In the genomic region with DNA sequence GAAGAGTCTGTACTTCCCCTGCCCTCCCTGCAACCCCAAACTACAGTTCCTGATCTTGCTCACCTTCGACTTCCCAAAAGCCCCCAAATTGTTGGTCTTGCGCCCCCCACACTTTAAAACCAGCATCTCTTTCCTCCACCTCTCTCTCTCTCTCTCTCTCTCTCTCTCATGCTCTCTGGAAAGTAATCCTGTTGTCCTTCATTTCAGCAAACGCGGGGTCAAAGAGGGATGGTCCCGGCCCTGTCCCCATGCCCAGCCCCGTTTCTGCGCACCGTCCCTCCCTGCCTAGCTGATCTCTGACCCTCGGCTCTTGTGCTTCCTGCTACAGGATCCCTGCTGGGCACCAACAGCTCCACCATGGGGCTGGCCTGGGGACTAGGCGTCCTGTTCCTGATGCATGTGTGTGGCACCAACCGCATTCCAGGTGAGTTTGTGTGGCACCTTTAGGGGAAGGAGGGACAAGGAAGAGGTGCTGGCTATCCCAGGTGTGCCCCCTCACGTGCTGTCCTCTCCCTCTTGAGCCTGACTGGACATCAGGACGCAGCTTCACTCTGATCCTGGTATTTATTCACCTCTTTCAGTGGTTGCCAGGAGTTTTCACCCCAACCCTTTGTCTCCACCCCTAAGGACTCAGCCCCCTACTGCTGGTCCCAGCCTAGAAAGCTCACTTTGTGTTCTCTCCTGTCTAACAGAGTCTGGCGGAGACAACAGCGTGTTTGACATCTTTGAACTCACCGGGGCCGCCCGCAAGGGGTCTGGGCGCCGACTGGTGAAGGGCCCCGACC, we compare ENCODE assay signal across 8 cellular contexts. TPM values are rescaled to one million over a fixed set of nuclear protein-coding genes. Genes with fewer than 3 reads are reported as not detected.
A peak's percentile ranks its signal among the peaks of the same experiment; 100 is the strongest.
DNase-seq lines count a peak whose midpoint lies in the region; ATAC-seq and TF ChIP-seq lines count a peak whose summit lies in the region.

No MANE protein-coding gene starts in this region.

- no peaks in the 10 kb centered on the region for H3K27me3 ChIP-seq in Loucy (ENCODE audit: insufficient read depth, low read length, poor library complexity, severe bottlenecking)
- H3K27me3 ChIP-seq in brain microvascular endothelial cell (replicated peaks), result no peaks in the 10 kb centered on the region
- H3K27me3 ChIP-seq in kidney epithelial cell (ENCODE audit: control insufficient read depth, insufficient read depth, low read length), result no peaks in the 10 kb centered on the region
- H3K27me3 ChIP-seq in testis, result no peaks in the 10 kb centered on the region

- H3F3A ChIP-seq in Loucy (ENCODE audit: low read depth), result no peaks in the 10 kb centered on the region

- peak; percentile 57 for TF ChIP-seq CTCF in Loucy (conservative IDR thresholded peaks at IDR 0.05; ENCODE audit: low read length)
- TF ChIP-seq CTCF in brain microvascular endothelial cell (IDR thresholded peaks at IDR 0.05; ENCODE audit: low read depth, low read length, missing control alignments), result peak; percentile 71
- peak; percentile 68 for TF ChIP-seq CTCF in kidney epithelial cell (IDR thresholded peaks at IDR 0.05; ENCODE audit: insufficient read depth, low read length, poor library complexity, severe bottlenecking)
- TF ChIP-seq CTCF in testis (IDR thresholded peaks at IDR 0.05), result peak in 2 of 3 experiments; percentile 26

- H3K27ac ChIP-seq in brain microvascular endothelial cell (peak overlapping the region; percentile 92), testis (peak overlapping the region in 1 of 2 donors; percentile 54)

- no peaks in the 10 kb centered on the region for H3K79me2 ChIP-seq in Loucy (ENCODE audit: insufficient read depth, low read length)

- 46 to 64% methylated on average over 15 to 21 of the region's 21 CpGs for WGBS in testis, 2 donors

- no peaks in the 10 kb centered on the region for H4K20me1 ChIP-seq in Loucy (ENCODE audit: insufficient read depth, low read length, poor library complexity, severe bottlenecking)

- no peak for TF ChIP-seq POLR2A in testis (IDR thresholded peaks at IDR 0.05)

- H3K36me3 ChIP-seq in Loucy (ENCODE audit: insufficient read depth, low read length) (no peaks in the 10 kb centered on the region), brain microvascular endothelial cell (replicated peaks) (peaks cover 44% of the 10 kb centered on the region), kidney epithelial cell (ENCODE audit: control insufficient read depth, insufficient read depth, low read length) (no peaks in the 10 kb centered on the region), testis (ENCODE audit: low read depth, missing control alignments) (no peaks in the 10 kb centered on the region)

- no peak for ATAC-seq in GM19351 (IDR thresholded peaks at IDR 0.05; ENCODE audit: unreplicated experiment)

- H3K9ac ChIP-seq in Loucy (ENCODE audit: low read depth, low read length, poor library complexity, severe bottlenecking), result no peak overlapping the region

- no peaks in the 10 kb centered on the region for H3K9me3 ChIP-seq in Loucy (ENCODE audit: insufficient read depth, low read depth, low read length)
- no peaks in the 10 kb centered on the region for H3K9me3 ChIP-seq in testis

- H3K9me2 ChIP-seq in Loucy (replicated peaks; ENCODE audit: low read depth, low read length), result no peaks in the 10 kb centered on the region

- H3K4me1 ChIP-seq in Loucy (ENCODE audit: insufficient read depth, low read length, poor library complexity, severe bottlenecking), result peaks cover 10% of the 10 kb centered on the region
- H3K4me1 ChIP-seq in testis, result peaks cover 5% of the 10 kb centered on the region

- DNase-seq in DMS53 treated with DMSO at 0.1 percent for 48 hours (lab: John Stamatoyannopoulos, UW; ENCODE audit: unreplicated experiment), result peak; percentile 51
- DNase-seq in brain microvascular endothelial cell, result no peak
- no peak for DNase-seq in kidney epithelial cell (ENCODE audit: low read depth)
- DNase-seq in testis, result peak; percentile 67
- no peak for DNase-seq in hepatic stellate cell (ENCODE audit: low spot score)
- DNase-seq in stimulated activated naive CD4-positive, alpha-beta T cell treated with Interleukin-2 at 50 U/mL for 16 hours (lab: John Stamatoyannopoulos, UW), result no peak

- no peak overlapping the region for H2AFZ ChIP-seq in Loucy (ENCODE audit: low read length)

- in situ Hi-C loops in brain microvascular endothelial cell (cut with HindIII; ENCODE audit: low pct_ligation_motif_present, low sequenced_read_pairs), result no loop called here

- H3K4me3 ChIP-seq in Loucy (ENCODE audit: low read length, poor library complexity, severe bottlenecking) (no peak overlapping the region), brain microvascular endothelial cell (ENCODE audit: low read depth, low read length) (peak overlapping the region; percentile 78), kidney epithelial cell (ENCODE audit: low read depth, low read length) (peak overlapping the region; percentile 62), testis (peak overlapping the region; percentile 50 to 57)

- no peak overlapping the region for H3K4me2 ChIP-seq in Loucy (ENCODE audit: low read depth, low read length, poor library complexity, severe bottlenecking)

- intact Hi-C loops in testis (cut with DNase I; ENCODE audit: low total_unique reads), result loop anchor here (10.0 kb wide), 1 partner anchor 397 kb away; no protein-coding TSS in a partner anchor

RNA-seq across cellular contexts. Expression of a gene that starts 0.8 kb away (rescaled TPM):
- 67.3 and 84.0 TPM in 2 replicates for total RNA-seq in kidney epithelial cell
- total RNA-seq in testis, result 10 to 100 TPM; 13.9 to 20.7 TPM
- 12.6 TPM for polyA plus RNA-seq in testis (ENCODE audit: insufficient read depth, low read depth, low replicate concordance)

Comparison
In these comparisons a context has a peak if more than half of its experiments do, and no peak if none do; other contexts are left out.
1. DNase-seq: peak in DMS53 treated with DMSO at 0.1 percent for 48 hours (single experiment) and testis (single experiment); none in brain microvascular endothelial cell (single experiment), kidney epithelial cell (single experiment), hepatic stellate cell (single experiment) and stimulated activated naive CD4-positive, alpha-beta T cell treated with Interleukin-2 at 50 U/mL for 16 hours (single experiment).
2. Peak in every context shown above with its lines, with median percentiles within 50 percentile points of each other: CTCF ChIP-seq.